13 cellular contexts compared by ENCODE assay signal in genomic region chr2:55843992-55844345, GRCh38.
DNase-seq lines count a peak whose midpoint lies in the region; ATAC-seq and TF ChIP-seq lines count a peak whose summit lies in the region.
"Had no signal": no experiment of that assay in that cellular context is flagged by ENCODE, and none has a peak within 500 bp of the region (broad histone marks: within the 10 kb centered on the region; RNA-seq: fewer than 3 reads in every experiment).

No MANE protein-coding gene starts in this region.

- no TSS peak for BruUV-seq in PC-3 (replicated peaks; lab: Mats Ljungman, UMichigan)

- H3K9me2 ChIP-seq in PC-3 (replicated peaks; ENCODE audit: low read length), result no peaks in the 10 kb centered on the region

- POLR2A ChIA-PET in AG04450 (lab: Yijun Ruan, JAX), result no interaction called here
- POLR2A ChIA-PET in PC-3 (lab: Charles Lee; ENCODE audit: unreplicated experiment), result no interaction called here

- no peak overlapping the region for H3K4me3 Mint-ChIP-seq in chondrocyte (ENCODE audit: unreplicated experiment)
- H3K4me3 Mint-ChIP-seq: B cell; CD4-positive, alpha-beta memory T cell had no signal

- H3K4me3 ChIP-seq in AG04450 (ENCODE audit: low read depth, low read length) (no peak overlapping the region), PC-3 (ENCODE audit: low read length) (no peak overlapping the region), fibroblast of lung (replicated peaks in 1 of 4; ENCODE audit: control extremely low read depth in 1 of 4, insufficient read depth in 1 of 4, low read depth in 3 of 4, low read length in 4 of 4) (no peak overlapping the region), osteoblast (ENCODE audit: insufficient read depth, low read length) (no peak overlapping the region)

- no peaks in the 10 kb centered on the region for H3K36me3 ChIP-seq in PC-3 (ENCODE audit: low read depth, low read length)
- no peaks in the 10 kb centered on the region for H3K36me3 ChIP-seq in fibroblast of lung (ENCODE audit: control insufficient read depth, insufficient read depth, low read length)
- H3K36me3 ChIP-seq in osteoblast (ENCODE audit: insufficient read depth, low read length), result no peaks in the 10 kb centered on the region

- no peaks in the 10 kb centered on the region for H3K27me3 ChIP-seq in AG04450 (ENCODE audit: control insufficient read depth, insufficient read depth, low read length)
- no peaks in the 10 kb centered on the region for H3K27me3 ChIP-seq in PC-3 (ENCODE audit: low read length)
- H3K27me3 ChIP-seq in fibroblast of lung (ENCODE audit: control insufficient read depth, insufficient read depth, low read length), result no peaks in the 10 kb centered on the region
- H3K27me3 ChIP-seq in osteoblast (ENCODE audit: insufficient read depth, low read length), result no peaks in the 10 kb centered on the region

- H3K9me3 ChIP-seq in AG04450 (ENCODE audit: control insufficient read depth, insufficient read depth, low read length), result no peaks in the 10 kb centered on the region
- no peaks in the 10 kb centered on the region for H3K9me3 ChIP-seq in PC-3 (ENCODE audit: low read length)
- no peaks in the 10 kb centered on the region for H3K9me3 ChIP-seq in fibroblast of lung (ENCODE audit: control insufficient read depth, insufficient read depth, low read depth, low read length)
- no peaks in the 10 kb centered on the region for H3K9me3 ChIP-seq in osteoblast (ENCODE audit: low read depth, low read length)

- no peaks in the 10 kb centered on the region for H3K36me3 Mint-ChIP-seq in chondrocyte (ENCODE audit: low read depth)
- H3K36me3 Mint-ChIP-seq: CD4-positive, alpha-beta memory T cell had no signal

- no peaks in the 10 kb centered on the region for H3K9me3 Mint-ChIP-seq in chondrocyte (ENCODE audit: low read depth)

- DNase-seq in AG04450 (ENCODE audit: low read depth, low spot score), result no peak
- DNase-seq in PC-3, result no peak
- DNase-seq in fibroblast of lung (ENCODE audit: low read depth in 2 of 2), result no peak
- DNase-seq in osteoblast (ENCODE audit: insufficient read length, low spot score, missing footprints), result peak; percentile 49
- DNase-seq in activated CD4-positive, alpha-beta T cell treated with anti-CD3 and anti-CD28 coated beads, Interleukin-2, amount 50 U/mL, for 4 hours, result no peak
- no peak for DNase-seq in stimulated activated CD4-positive, alpha-beta T cell treated with anti-CD3 and anti-CD28 coated beads, Interleukin-1b, Interleukin-23, amount 100 ng/mL, for 48 hours
- DNase-seq in chondrocyte (ENCODE audit: low spot score), result no peak
- DNase-seq: ACHN; CD4-positive, alpha-beta memory T cell; KG1; NCI-H1436 had no signal

- H3K9ac ChIP-seq in PC-3 (ENCODE audit: low read length) (peak overlapping the region; percentile 32; the same call in 1 of the 2 replicates), fibroblast of lung (ENCODE audit: insufficient read depth, low read length) (peak overlapping the region; percentile 24)

- H3K4me1 ChIP-seq in PC-3 (ENCODE audit: insufficient read depth, low read length) (peaks cover 61% of the 10 kb centered on the region), fibroblast of lung (ENCODE audit: control insufficient read depth, extremely low read depth, insufficient read depth, low read length) (peaks cover 12% of the 10 kb centered on the region), osteoblast (ENCODE audit: insufficient read depth, low read length) (peaks cover 32% of the 10 kb centered on the region)

- H4K20me1 ChIP-seq in PC-3 (ENCODE audit: low read length) (no peaks in the 10 kb centered on the region), fibroblast of lung (ENCODE audit: control insufficient read depth, extremely low read depth, insufficient read depth, low read length) (no peaks in the 10 kb centered on the region), osteoblast (ENCODE audit: insufficient read depth, low read length) (no peaks in the 10 kb centered on the region)

- H3K4me2 ChIP-seq in PC-3 (ENCODE audit: low read length) (peak overlapping the region; percentile 67), fibroblast of lung (ENCODE audit: extremely low read depth, insufficient read depth, low read length) (no peak overlapping the region), osteoblast (ENCODE audit: insufficient read depth, low read length) (no peak overlapping the region)

- H3K79me2 ChIP-seq in PC-3 (ENCODE audit: low read length), result no peaks in the 10 kb centered on the region
- H3K79me2 ChIP-seq in fibroblast of lung (ENCODE audit: control insufficient read depth, insufficient read depth, low read length), result no peaks in the 10 kb centered on the region
- no peaks in the 10 kb centered on the region for H3K79me2 ChIP-seq in osteoblast (ENCODE audit: insufficient read depth, low read length)

- peaks cover 9% of the 10 kb centered on the region for H3K4me1 Mint-ChIP-seq in chondrocyte (ENCODE audit: low read depth)
- H3K4me1 Mint-ChIP-seq: CD4-positive, alpha-beta memory T cell had no signal

- intact Hi-C loops in PC-3 (cut with micrococcal nuclease), result loop anchor here (1.0 to 10.0 kb wide), 4 partner anchors 13 to 149 kb away; partner anchors contain the start of gene PNPT1

- peaks cover 9% of the 10 kb centered on the region for H3K27me3 Mint-ChIP-seq in chondrocyte (ENCODE audit: low read depth)
- H3K27me3 Mint-ChIP-seq: CD4-positive, alpha-beta memory T cell had no signal

- CTCF ChIA-PET in AG04450 (lab: Charles Lee) (no interaction called here), PC-3 (lab: Charles Lee) (no interaction called here)

- H3K27ac ChIP-seq in AG04450 (ENCODE audit: low read depth, low read length), result peak overlapping the region; percentile 89
- peak overlapping the region; percentile 95 for H3K27ac ChIP-seq in PC-3 (ENCODE audit: low read length)
- peak overlapping the region; percentile 93 for H3K27ac ChIP-seq in fibroblast of lung (ENCODE audit: insufficient read depth, low read length)
- H3K27ac ChIP-seq in osteoblast (ENCODE audit: low read depth, low read length), result peak overlapping the region; percentile 86

- peak overlapping the region; percentile 48 for H2AFZ ChIP-seq in PC-3 (ENCODE audit: low read length)
- H2AFZ ChIP-seq in fibroblast of lung (ENCODE audit: low read length), result peak overlapping the region; percentile 27
- H2AFZ ChIP-seq in osteoblast (ENCODE audit: low read length), result no peak overlapping the region

- no peak for TF ChIP-seq CTCF in AG04450 (IDR thresholded peaks at IDR 0.05; ENCODE audit: low read depth, low read length)
- no peak for TF ChIP-seq CTCF in PC-3 (conservative IDR thresholded peaks at IDR 0.05; ENCODE audit: low read depth, low read length)
- no peak for TF ChIP-seq CTCF in fibroblast of lung (conservative IDR thresholded peaks at IDR 0.05 in 1 of 2, IDR thresholded peaks at IDR 0.05 in 1 of 2; ENCODE audit: low read depth in 1 of 2, low read length in 2 of 2)
- TF ChIP-seq CTCF in osteoblast (IDR thresholded peaks at IDR 0.05; ENCODE audit: extremely low read depth, low read depth, low read length), result no peak
- no peak for TF ChIP-seq CTCF in chondrocyte (IDR thresholded peaks at IDR 0.05)

- no peak overlapping the region for H3K27ac Mint-ChIP-seq in chondrocyte (ENCODE audit: unreplicated experiment)
- H3K27ac Mint-ChIP-seq: B cell had no signal

- no peak for ATAC-seq in PC-3
- no peak for ATAC-seq in GM18519 (IDR thresholded peaks at IDR 0.05; ENCODE audit: low FRiP score, unreplicated experiment)

- H3F3A ChIP-seq in PC-3 (ENCODE audit: low read length, unreplicated experiment), result peaks cover 9% of the 10 kb centered on the region
